In genomic region chr6:141464490-141464889, GRCh38 we compare ENCODE assay signal across 8 cellular contexts.
DNase-seq lines count a peak whose midpoint lies in the region; ATAC-seq lines count a peak whose summit lies in the region.

No MANE protein-coding gene starts in this region.

- no peak overlapping the region for H3K4me3 Mint-ChIP-seq in stimulated activated memory B cell treated with anti-CD40 and anti-IgM and Interleukin-4, amounts not matched to agents 10 μg/mL and 1 μg/mL and 100 μg/mL, for 72 hours
- no peak overlapping the region for H3K4me3 Mint-ChIP-seq in activated T-cell treated with anti-CD3 and anti-CD28 coated beads, Interleukin-2, amount 50 U/mL, for 4 hours

- no peak overlapping the region for H3K27ac Mint-ChIP-seq in stimulated activated memory B cell treated with anti-CD40 and anti-IgM and Interleukin-4, amounts not matched to agents 10 μg/mL and 1 μg/mL and 100 μg/mL, for 72 hours

- peak; percentile 79 for DNase-seq in COR-L47 (lab: John Stamatoyannopoulos, UW)
- peak; percentile 67 for DNase-seq in SHP77 treated with DMSO at 0.1 percent for 48 hours (lab: John Stamatoyannopoulos, UW)
- peak; percentile 27 for DNase-seq in left kidney (ENCODE audit: low read depth, low spot score)
- DNase-seq in NCI-H2227 treated with DMSO at 0.1 percent for 48 hours (lab: John Stamatoyannopoulos, UW), result no peak
- DNase-seq in activated T-cell treated with anti-CD3 and anti-CD28 coated beads, Interleukin-2, amount 50 U/mL, for 4 hours, result no peak

- peaks cover 4% of the 10 kb centered on the region for H3K4me1 Mint-ChIP-seq in stimulated activated memory B cell treated with anti-CD40 and anti-IgM and Interleukin-4, amounts not matched to agents 10 μg/mL and 1 μg/mL and 100 μg/mL, for 72 hours
- H3K4me1 Mint-ChIP-seq in activated T-cell treated with anti-CD3 and anti-CD28 coated beads, Interleukin-2, amount 50 U/mL, for 4 hours (ENCODE audit: low read depth), result peaks cover 10% of the 10 kb centered on the region

- no peaks in the 10 kb centered on the region for H3K9me3 Mint-ChIP-seq in stimulated activated memory B cell treated with anti-CD40 and anti-IgM and Interleukin-4, amounts not matched to agents 10 μg/mL and 1 μg/mL and 100 μg/mL, for 72 hours
- no peaks in the 10 kb centered on the region for H3K9me3 Mint-ChIP-seq in activated T-cell treated with anti-CD3 and anti-CD28 coated beads, Interleukin-2, amount 50 U/mL, for 4 hours

- peak; percentile 43 for ATAC-seq in GM19468 (IDR thresholded peaks at IDR 0.05; ENCODE audit: extremely low read depth, unreplicated experiment)
- peak; percentile 53 for ATAC-seq in HG03565 (IDR thresholded peaks at IDR 0.05; ENCODE audit: unreplicated experiment)
- ATAC-seq in stimulated activated memory B cell treated with anti-CD40 and anti-IgM and Interleukin-4, amounts not matched to agents 10 μg/mL and 1 μg/mL and 100 μg/mL, for 72 hours, result no peak
- no peak for ATAC-seq in activated T-cell treated with anti-CD3 and anti-CD28 coated beads, Interleukin-2, amount 50 U/mL, for 4 hours

- no peaks in the 10 kb centered on the region for H3K36me3 Mint-ChIP-seq in stimulated activated memory B cell treated with anti-CD40 and anti-IgM and Interleukin-4, amounts not matched to agents 10 μg/mL and 1 μg/mL and 100 μg/mL, for 72 hours
- H3K36me3 Mint-ChIP-seq in activated T-cell treated with anti-CD3 and anti-CD28 coated beads, Interleukin-2, amount 50 U/mL, for 4 hours (ENCODE audit: insufficient read depth), result no peaks in the 10 kb centered on the region

- H3K27me3 Mint-ChIP-seq in stimulated activated memory B cell treated with anti-CD40 and anti-IgM and Interleukin-4, amounts not matched to agents 10 μg/mL and 1 μg/mL and 100 μg/mL, for 72 hours, result no peaks in the 10 kb centered on the region
- no peaks in the 10 kb centered on the region for H3K27me3 Mint-ChIP-seq in activated T-cell treated with anti-CD3 and anti-CD28 coated beads, Interleukin-2, amount 50 U/mL, for 4 hours (ENCODE audit: low read depth)

Comparison
In these comparisons a context has a peak if more than half of its experiments do, and no peak if none do; other contexts are left out.
1. DNase-seq: peak in COR-L47 (single experiment), SHP77 treated with DMSO at 0.1 percent for 48 hours (single experiment) and left kidney (single experiment); none in NCI-H2227 treated with DMSO at 0.1 percent for 48 hours (single experiment) and activated T-cell treated with anti-CD3 and anti-CD28 coated beads, Interleukin-2, amount 50 U/mL, for 4 hours (single experiment).
2. ATAC-seq: peak in GM19468 (single experiment) and HG03565 (single experiment); none in stimulated activated memory B cell treated with anti-CD40 and anti-IgM and Interleukin-4, amounts not matched to agents 10 μg/mL and 1 μg/mL and 100 μg/mL, for 72 hours (single experiment) and activated T-cell treated with anti-CD3 and anti-CD28 coated beads, Interleukin-2, amount 50 U/mL, for 4 hours (0 of 2).